ENCODE assay signal across 26 cellular contexts in the genomic region with DNA sequence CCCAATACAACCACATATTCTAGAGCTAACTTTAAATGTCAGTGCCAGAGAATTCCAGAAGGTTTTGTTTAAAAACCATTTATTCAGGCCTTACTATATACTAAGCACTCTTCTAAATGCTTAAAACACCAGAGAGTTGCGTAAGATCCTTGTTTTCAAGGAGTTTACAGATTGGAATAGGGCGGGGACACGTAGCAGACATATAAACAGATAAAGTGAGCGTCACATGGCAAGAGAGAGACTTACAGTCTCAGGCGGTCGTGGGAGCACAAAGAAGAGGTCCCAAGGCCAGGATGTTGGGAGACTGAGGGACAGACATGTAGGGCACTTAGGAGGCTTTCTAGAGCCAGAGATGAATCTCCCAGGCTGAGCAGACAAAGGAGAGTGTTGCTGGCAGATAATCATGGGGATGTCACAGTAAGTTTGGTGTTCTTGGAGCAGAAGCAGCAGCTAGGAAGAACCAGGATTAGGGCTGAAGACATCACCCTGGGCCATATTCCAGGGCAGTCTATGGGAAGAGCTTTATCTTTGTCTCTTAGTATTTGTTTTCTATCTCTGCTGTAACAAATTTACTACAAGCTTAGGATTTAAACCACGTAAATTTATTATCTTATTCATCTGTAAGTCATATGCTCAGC.
DNase-seq lines count a peak whose midpoint lies in the region; ATAC-seq and TF ChIP-seq lines count a peak whose summit lies in the region.
"Had no signal": no experiment of that assay in that cellular context is flagged by ENCODE, and none has a peak within 500 bp of the region (broad histone marks: within the 10 kb centered on the region; RNA-seq: fewer than 3 reads in every experiment).

No MANE protein-coding gene starts in this region.

- H3K9me3 ChIP-seq in esophagus muscularis mucosa: no peaks in the 10 kb centered on the region
- no peaks in the 10 kb centered on the region for H3K9me3 ChIP-seq in mucosa of descending colon
- H3K9me3 ChIP-seq: ovary, SJSA1 had no signal

- no peak for TF ChIP-seq CTCF in esophagus muscularis mucosa (IDR thresholded peaks at IDR 0.05)
- TF ChIP-seq CTCF in mucosa of descending colon (IDR thresholded peaks at IDR 0.05): no peak
- TF ChIP-seq CTCF in lower leg skin (IDR thresholded peaks at IDR 0.05): no peak

- TF ChIP-seq POLR2A in esophagus muscularis mucosa (IDR thresholded peaks at IDR 0.05; ENCODE audit: low read depth) (no peak), lower leg skin (IDR thresholded peaks at IDR 0.05) (no peak)

- TF ChIP-seq EP300 in esophagus muscularis mucosa (IDR thresholded peaks at IDR 0.05): no peak

- H3K4me3 ChIP-seq in esophagus muscularis mucosa: no peak overlapping the region
- H3K4me3 ChIP-seq in mucosa of descending colon: no peak overlapping the region
- no peak overlapping the region for H3K4me3 ChIP-seq in urinary bladder (ENCODE audit: low read depth, low read length)
- no peak overlapping the region for H3K4me3 ChIP-seq in lower leg skin (ENCODE audit: low read depth, poor library complexity, severe bottlenecking)
- H3K4me3 ChIP-seq: GM23338, lung, ovary, SJSA1 had no signal

- H3K4me1 ChIP-seq in esophagus muscularis mucosa (peaks cover 0 to 21% (median 6%) of the 10 kb centered on the region in 4 donors), mucosa of descending colon (ENCODE audit: low read depth) (no peaks in the 10 kb centered on the region), urinary bladder (ENCODE audit: insufficient read depth) (no peaks in the 10 kb centered on the region)

- intact Hi-C loops in Right ventricle myocardium superior (cut with DNase I): no loop called here
- intact Hi-C loops in cardiac septum (cut with DNase I): no loop called here
- intact Hi-C loops in esophagus muscularis mucosa (cut with DNase I): no loop called here
- intact Hi-C loops in mucosa of descending colon (cut with DNase I, micrococcal nuclease): no loop called here
- intact Hi-C loops in lower leg skin (cut with DNase I; ENCODE audit: low total_unique reads): no loop called here

- DNase-seq in Right ventricle myocardium superior (no peak), cardiac septum (ENCODE audit: low spot score) (no peak), esophagus muscularis mucosa (ENCODE audit: extremely low spot score) (peak; percentile 88), mucosa of descending colon (peak in 1 of 3 donors; percentile 21), DMS153 treated with DMSO at 0.1 percent for 48 hours (lab: John Stamatoyannopoulos, UW; ENCODE audit: unreplicated experiment) (no peak), NCI-H510A treated with DMSO at 0.1 percent for 48 hours (lab: John Stamatoyannopoulos, UW) (no peak), lower leg skin (ENCODE audit: low spot score in 2 of 2) (no peak)
- DNase-seq: activated CD4-positive, alpha-beta T cell treated with anti-CD3 and anti-CD28 coated beads for 48 hours; activated effector memory CD4-positive, alpha-beta T cell treated with Interleukin-2 at 50 U/mL for 16 hours; activated T-cell treated with anti-CD3 and anti-CD28 coated beads, Interleukin-2, amount 50 U/mL, for 1 hour; AML-193; CD4-positive, alpha-beta T cell; glutamatergic neuron; NCI-H1436; NCI-H2081 treated with DMSO at 0.1 percent for 48 hours; NCI-H345; NCI-H774; nephron progenitor cell; ovary; stimulated activated CD4-positive, alpha-beta T cell treated with anti-CD3 and anti-CD28 coated beads, Interleukin-2, amount 100 ng/mL, for 24 hours; stimulated activated naive CD8-positive, alpha-beta T cell treated with anti-CD3 and anti-CD28 coated beads, Interleukin-15, amount 100 ng/mL, for 72 hours had no signal

- no peaks in the 10 kb centered on the region for H3K27me3 ChIP-seq in esophagus muscularis mucosa
- H3K27me3 ChIP-seq: ovary, SJSA1 had no signal

- H3K27ac ChIP-seq in esophagus muscularis mucosa (replicated peaks in 1 of 4) (peak overlapping the region; percentile 35 to 55 (median 46)), urinary bladder (ENCODE audit: low read depth) (peak overlapping the region; percentile 68)
- H3K27ac ChIP-seq: ovary, SJSA1 had no signal

- H3K36me3 ChIP-seq in esophagus muscularis mucosa (no peaks in the 10 kb centered on the region), mucosa of descending colon (ENCODE audit: low read depth) (no peaks in the 10 kb centered on the region), urinary bladder (ENCODE audit: insufficient read depth) (no peaks in the 10 kb centered on the region)
- H3K36me3 ChIP-seq: ovary, SJSA1 had no signal

- peak; percentile 76 for ATAC-seq in Right ventricle myocardium superior (ENCODE audit: poor library complexity)
- peak; percentile 21 for ATAC-seq in mucosa of descending colon
- ATAC-seq: activated naive CD4-positive, alpha-beta T cell treated with anti-CD3 and anti-CD28 coated beads, Interleukin-2, amount 50 U/mL, for 72 hours; GM23338; stimulated activated naive CD8-positive, alpha-beta T cell treated with anti-CD3 and anti-CD28 coated beads, Interleukin-15, amount 100 ng/mL, for 72 hours had no signal

- WGBS in esophagus muscularis mucosa: 64% methylated on average over 7 of the region's 7 CpGs
- 42% methylated on average over 7 of the region's 7 CpGs for WGBS in urinary bladder
- 65 to 68% methylated on average over 7 of the region's 7 CpGs for WGBS in lower leg skin, 2 donors
